In the genomic region with DNA sequence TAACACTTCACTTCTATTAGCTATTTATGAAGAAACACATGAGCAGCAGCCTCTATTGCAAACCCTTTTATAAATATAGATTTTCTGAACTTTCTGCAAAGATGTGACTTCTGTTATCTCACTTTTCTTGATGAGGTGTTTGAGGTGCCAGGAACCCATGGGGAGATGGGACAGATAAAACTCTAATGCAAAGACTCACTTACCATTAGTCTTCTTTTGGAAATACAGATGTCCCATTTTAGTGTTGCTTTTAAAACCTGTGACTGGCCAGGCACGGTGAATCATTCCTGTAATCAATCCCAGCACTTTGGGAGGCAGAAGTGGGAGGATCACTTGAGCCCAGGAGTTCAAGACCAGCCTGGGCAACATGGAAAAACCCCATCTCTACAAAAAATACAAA, we compare ENCODE assay signal across 13 cellular contexts.
"Had no signal": no experiment of that assay in that cellular context is flagged by ENCODE, and none has a peak within 500 bp of the region (broad histone marks: within the 10 kb centered on the region; RNA-seq: fewer than 3 reads in every experiment).

No MANE protein-coding gene starts in this region.

- H3K27me3 ChIP-seq: dorsolateral prefrontal cortex, gastroesophageal sphincter, neutrophil, suprapubic skin, thyroid gland had no signal

- H3K36me3 ChIP-seq: gastroesophageal sphincter, neutrophil, suprapubic skin, thyroid gland had no signal

- H3K4me3 ChIP-seq: dorsolateral prefrontal cortex, gastroesophageal sphincter, skin epidermis, suprapubic skin, thyroid gland had no signal

- FAIRE-seq: kidney, urothelium cell line had no signal

- H3K9me3 ChIP-seq: gastroesophageal sphincter, neutrophil, suprapubic skin, thyroid gland had no signal

- DNase-seq: cortex of kidney; dorsolateral prefrontal cortex; effector CD8-positive, alpha-beta T cell; kidney; naive thymus-derived CD8-positive, alpha-beta T cell; stimulated activated CD4-positive, alpha-beta T cell treated with anti-CD3 and anti-CD28 coated beads, Interleukin-12 subunit alpha, Interleukin-12 subunit beta, amount 100 ng/mL, for 4 hours; stimulated activated naive CD8-positive, alpha-beta T cell treated with anti-CD3 and anti-CD28 coated beads, Interleukin-15, Interleukin-2, amounts not matched to agents 100 U/mL and 50 U/mL, for 24 hours had no signal

- H3K27ac ChIP-seq: neutrophil, skin epidermis, suprapubic skin had no signal
